In the genomic region with DNA sequence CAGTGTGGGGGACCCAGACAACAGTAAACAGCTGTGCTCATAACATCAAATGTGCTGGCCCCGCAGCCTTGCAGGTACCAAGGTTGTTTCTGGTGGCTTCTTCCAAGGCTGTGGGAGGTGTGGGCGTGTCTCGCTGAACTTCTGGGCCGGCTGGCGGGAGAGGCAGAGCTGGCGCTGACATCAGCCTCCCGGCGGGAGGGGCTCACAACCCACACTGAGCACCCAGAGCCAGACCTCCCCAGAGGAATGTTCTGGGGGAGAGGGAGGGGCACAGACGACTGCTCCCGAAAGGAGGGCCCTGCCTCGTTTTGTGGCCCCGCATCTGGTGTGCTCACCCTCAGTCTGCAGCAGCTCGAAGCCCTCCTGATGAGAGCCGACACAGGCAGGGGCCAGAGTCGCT, we compare ENCODE assay signal across 14 cellular contexts. TPM values are rescaled to one million over a fixed set of nuclear protein-coding genes. Genes with fewer than 3 reads are reported as not detected.
DNase-seq lines count a peak whose midpoint lies in the region; ATAC-seq and TF ChIP-seq lines count a peak whose summit lies in the region.
"Had no signal": no experiment of that assay in that cellular context is flagged by ENCODE, and none has a peak within 500 bp of the region (broad histone marks: within the 10 kb centered on the region; RNA-seq: fewer than 3 reads in every experiment).

No MANE protein-coding gene starts in this region.

- ATAC-seq in left cardiac atrium, result peak; percentile 39 to 65
- no peak for ATAC-seq in activated CD4-positive, CD25-positive, alpha-beta regulatory T cell treated with anti-CD3 and anti-CD28 coated beads, Interleukin-2, amount 50 U/mL, for 24 hours
- ATAC-seq: activated naive CD8-positive, alpha-beta T cell treated with anti-CD3 and anti-CD28 coated beads, Interleukin-2, amount 50 U/mL, for 24 hours had no signal

- no peak overlapping the region for H3K27ac Mint-ChIP-seq in endodermal cell
- H3K27ac Mint-ChIP-seq: activated naive CD8-positive, alpha-beta T cell treated with anti-CD3 and anti-CD28 coated beads, Interleukin-2, amount 50 U/mL, for 24 hours; memory B cell had no signal

- TF ChIP-seq CTCF in endodermal cell (conservative IDR thresholded peaks at IDR 0.05), result no peak

- DNase-seq in NCI-H1092 treated with DMSO at 0.1 percent for 48 hours (lab: John Stamatoyannopoulos, UW) (peak; percentile 59), NCI-H1092 (lab: John Stamatoyannopoulos, UW) (no peak), OCI-M1 (lab: John Stamatoyannopoulos, UW) (peak; percentile 50), left cardiac atrium (no peak), retina (peak; percentile 54), endodermal cell (no peak)
- no peak for DNase-seq in stimulated activated CD4-positive, alpha-beta T cell treated with anti-CD3 and anti-CD28 coated beads, Interleukin-15, amount 100 ng/mL, for 24 hours
- DNase-seq: 8988T; activated naive CD8-positive, alpha-beta T cell treated with anti-CD3 and anti-CD28 coated beads, Interleukin-2, amount 50 U/mL, for 24 hours; NCI-H446 treated with DMSO at 0.1 percent for 48 hours; stimulated activated CD4-positive, alpha-beta T cell treated with anti-CD3 and anti-CD28 coated beads, Interleukin-2, amount 100 ng/mL, for 48 hours; trophoblast cell had no signal

- intact Hi-C loops in left cardiac atrium (cut with DNase I), result no loop called here

- H3K27me3 ChIP-seq in endodermal cell (ENCODE audit: control insufficient read depth, insufficient read depth, low read length, poor library complexity, severe bottlenecking), result no peaks in the 10 kb centered on the region

- H3K9me3 Mint-ChIP-seq in endodermal cell, result no peaks in the 10 kb centered on the region
- H3K9me3 Mint-ChIP-seq: activated naive CD8-positive, alpha-beta T cell treated with anti-CD3 and anti-CD28 coated beads, Interleukin-2, amount 50 U/mL, for 24 hours; memory B cell had no signal

- no peaks in the 10 kb centered on the region for H3K36me3 ChIP-seq in endodermal cell (ENCODE audit: control insufficient read depth, insufficient read depth, low read length)

- no peaks in the 10 kb centered on the region for H3K36me3 Mint-ChIP-seq in endodermal cell (ENCODE audit: low read depth)
- H3K36me3 Mint-ChIP-seq: memory B cell had no signal

- no peaks in the 10 kb centered on the region for H3K27me3 Mint-ChIP-seq in endodermal cell (ENCODE audit: insufficient read depth)
- H3K27me3 Mint-ChIP-seq: activated naive CD8-positive, alpha-beta T cell treated with anti-CD3 and anti-CD28 coated beads, Interleukin-2, amount 50 U/mL, for 24 hours; memory B cell had no signal

- H3K4me3 ChIP-seq in endodermal cell (ENCODE audit: low read length), result no peak overlapping the region

- no peaks in the 10 kb centered on the region for H3K4me1 ChIP-seq in endodermal cell (ENCODE audit: control insufficient read depth, insufficient read depth, low read length)

- no peak overlapping the region for H3K4me3 Mint-ChIP-seq in endodermal cell
- H3K4me3 Mint-ChIP-seq: activated naive CD8-positive, alpha-beta T cell treated with anti-CD3 and anti-CD28 coated beads, Interleukin-2, amount 50 U/mL, for 24 hours; memory B cell had no signal

- H3K9me3 ChIP-seq in endodermal cell (ENCODE audit: control insufficient read depth, low read length), result no peaks in the 10 kb centered on the region

- H3K27ac ChIP-seq in endodermal cell (ENCODE audit: low read depth, low read length), result no peak overlapping the region

- 68 to 71% methylated on average over 4 to 15 of the region's 15 CpGs for WGBS in endodermal cell (ENCODE audit: insufficient coverage in 1 of 2, insufficient read length in 1 of 2), 2 experiments

- no peak overlapping the region for H3K9ac ChIP-seq in endodermal cell (ENCODE audit: extremely low read depth, low read length, poor library complexity, severe bottlenecking)

- H3K4me1 Mint-ChIP-seq in endodermal cell, result peaks cover 2% of the 10 kb centered on the region

RNA-seq across cellular contexts. Expression of gene SLC12A7, which starts 6.9 kb away (rescaled TPM):
- total RNA-seq in left cardiac atrium (10 to 100 TPM; 53.7 to 54.1 TPM), endodermal cell (10 to 100 TPM; 58.9 to 61.6 TPM)
- 45.1 TPM for polyA plus RNA-seq in endodermal cell (2013, experiment 1 of 2)
- polyA plus RNA-seq in endodermal cell (2013, experiment 2 of 2), result 40.0 TPM

Comparison
In these comparisons a context has a peak if more than half of its experiments do, and no peak if none do; other contexts are left out.
1. DNase-seq: peak in NCI-H1092 treated with DMSO at 0.1 percent for 48 hours (single experiment), OCI-M1 (single experiment) and retina (single experiment); none in NCI-H1092 (single experiment), left cardiac atrium (single experiment), endodermal cell (single experiment) and stimulated activated CD4-positive, alpha-beta T cell treated with anti-CD3 and anti-CD28 coated beads, Interleukin-15, amount 100 ng/mL, for 24 hours (single experiment).
2. ATAC-seq: peak in left cardiac atrium (2 of 2); none in activated CD4-positive, CD25-positive, alpha-beta regulatory T cell treated with anti-CD3 and anti-CD28 coated beads, Interleukin-2, amount 50 U/mL, for 24 hours (0 of 2).